ENCODE assay signal across 8 cellular contexts in the genomic region with DNA sequence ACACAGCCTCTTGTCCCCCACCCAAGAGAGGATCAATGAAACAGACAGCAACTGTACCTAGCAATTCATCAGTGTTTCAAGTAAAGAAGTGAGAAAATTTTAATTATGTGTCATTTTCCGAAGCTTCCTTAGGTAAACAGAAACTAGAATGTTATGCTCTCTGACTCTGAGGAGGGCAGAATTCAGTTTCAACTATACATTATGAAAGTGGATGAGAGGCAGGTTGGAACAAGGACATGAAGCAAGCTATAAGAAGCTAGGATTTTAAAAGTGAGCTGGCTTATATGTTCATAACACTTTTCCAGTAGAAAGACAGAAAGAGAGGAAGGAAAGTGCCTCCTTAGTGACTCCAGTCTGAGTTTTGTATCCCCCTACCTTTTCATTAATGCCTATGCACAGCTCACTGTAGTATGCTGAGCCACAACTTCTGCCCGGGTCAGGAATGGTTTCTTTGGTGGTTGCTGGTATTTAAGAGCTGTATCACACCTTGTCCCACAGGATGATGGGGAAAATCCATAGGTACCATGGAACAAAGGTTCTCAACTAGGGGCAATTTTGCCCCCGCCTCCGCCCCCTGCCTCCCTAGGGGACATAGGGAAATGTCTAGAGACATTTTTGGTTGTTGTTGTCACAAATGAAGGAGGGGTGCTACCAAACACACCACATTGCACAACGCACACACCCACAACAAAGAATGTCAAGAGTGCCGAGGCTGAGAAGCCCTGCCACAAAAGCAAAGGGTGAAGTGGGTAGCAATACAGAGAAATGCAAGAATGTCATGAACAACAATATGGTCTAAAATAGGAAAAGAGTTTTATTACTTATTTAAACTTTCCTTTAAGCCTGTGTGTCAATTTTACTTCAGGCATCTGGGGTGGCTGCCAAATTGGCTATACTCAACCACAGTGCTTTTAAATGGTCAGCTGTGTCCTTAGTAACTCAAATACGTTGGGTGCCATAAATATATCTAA.
A peak's percentile ranks its signal among the peaks of the same experiment; 100 is the strongest.
DNase-seq lines count a peak whose midpoint lies in the region; ATAC-seq and TF ChIP-seq lines count a peak whose summit lies in the region.

No MANE protein-coding gene starts in this region.

- TF ChIP-seq CTCF in PC-3 (conservative IDR thresholded peaks at IDR 0.05; ENCODE audit: low read depth, low read length) = no peak
- no peak for TF ChIP-seq CTCF in mesothelial cell of epicardium (IDR thresholded peaks at IDR 0.05; ENCODE audit: unreplicated experiment)
- no peak for TF ChIP-seq CTCF in WERI-Rb-1 (IDR thresholded peaks at IDR 0.05; ENCODE audit: low read depth, low read length)

- H2AFZ ChIP-seq in GM23248 (no peak overlapping the region), PC-3 (ENCODE audit: low read length) (no peak overlapping the region)

- peaks cover 41% of the 10 kb centered on the region for H3K4me1 Mint-ChIP-seq in mesothelial cell of epicardium

- H3K4me1 ChIP-seq in GM23248 (ENCODE audit: insufficient read depth) = peaks cover 9% of the 10 kb centered on the region
- H3K4me1 ChIP-seq in PC-3 (ENCODE audit: insufficient read depth, low read length) = peaks cover 26% of the 10 kb centered on the region
- no peaks in the 10 kb centered on the region for H3K4me1 ChIP-seq in effector memory CD4-positive, alpha-beta T cell (ENCODE audit: control insufficient read depth, insufficient read depth, low read length, poor library complexity, severe bottlenecking)

- no peaks in the 10 kb centered on the region for H3K27me3 Mint-ChIP-seq in mesothelial cell of epicardium (ENCODE audit: low read depth)

- H3K27me3 ChIP-seq in GM23248 (replicated peaks; ENCODE audit: insufficient read depth) = no peaks in the 10 kb centered on the region
- no peaks in the 10 kb centered on the region for H3K27me3 ChIP-seq in PC-3 (ENCODE audit: low read length)
- no peaks in the 10 kb centered on the region for H3K27me3 ChIP-seq in effector memory CD4-positive, alpha-beta T cell (replicated peaks; ENCODE audit: control insufficient read depth, insufficient read depth, low read length, poor library complexity, severe bottlenecking)
- H3K27me3 ChIP-seq in WERI-Rb-1 (ENCODE audit: insufficient read depth, low read depth, severe bottlenecking) = no peaks in the 10 kb centered on the region

- H3K27ac Mint-ChIP-seq in mesothelial cell of epicardium = peak overlapping the region; percentile 84

- no TSS peak for BruUV-seq in PC-3 (replicated peaks; lab: Mats Ljungman, UMichigan)

- H3K9me3 Mint-ChIP-seq in mesothelial cell of epicardium = no peaks in the 10 kb centered on the region

- intact Hi-C loops in PC-3 (cut with micrococcal nuclease) = no loop called here

- H3K9me2 ChIP-seq in GM23248 (ENCODE audit: insufficient read depth) (no peaks in the 10 kb centered on the region), PC-3 (replicated peaks; ENCODE audit: low read length) (no peaks in the 10 kb centered on the region)

- no peaks in the 10 kb centered on the region for H3F3A ChIP-seq in GM23248 (ENCODE audit: insufficient read depth)
- no peaks in the 10 kb centered on the region for H3F3A ChIP-seq in PC-3 (ENCODE audit: low read length, unreplicated experiment)

- peak; percentile 27 for DNase-seq in GM23248
- DNase-seq in PC-3 = peak; percentile 33
- DNase-seq in mesothelial cell of epicardium (ENCODE audit: low spot score in 2 of 2, unreplicated experiment in 2 of 2) = no peak
- no peak for DNase-seq in left lobe of liver (ENCODE audit: low spot score)
- DNase-seq in effector memory CD4-positive, alpha-beta T cell = no peak
- DNase-seq in WERI-Rb-1 = no peak
- DNase-seq in DMS153 treated with DMSO at 0.1 percent for 48 hours (lab: John Stamatoyannopoulos, UW; ENCODE audit: unreplicated experiment) = no peak

- H3K27ac ChIP-seq in GM23248 = no peak overlapping the region
- no peak overlapping the region for H3K27ac ChIP-seq in PC-3 (ENCODE audit: low read length)
- no peak overlapping the region for H3K27ac ChIP-seq in effector memory CD4-positive, alpha-beta T cell (ENCODE audit: insufficient read depth, low read length, poor library complexity, severe bottlenecking)
- no peak overlapping the region for H3K27ac ChIP-seq in WERI-Rb-1

- H4K20me1 ChIP-seq in GM23248 (ENCODE audit: insufficient read depth) (no peaks in the 10 kb centered on the region), PC-3 (ENCODE audit: low read length) (no peaks in the 10 kb centered on the region)

- H3K36me3 ChIP-seq in GM23248 (ENCODE audit: low read depth) = no peaks in the 10 kb centered on the region
- H3K36me3 ChIP-seq in PC-3 (ENCODE audit: low read depth, low read length) = no peaks in the 10 kb centered on the region
- H3K36me3 ChIP-seq in effector memory CD4-positive, alpha-beta T cell (ENCODE audit: control insufficient read depth, insufficient read depth, low read length) = no peaks in the 10 kb centered on the region
- H3K36me3 ChIP-seq in WERI-Rb-1 = no peaks in the 10 kb centered on the region

- CTCF ChIA-PET in PC-3 (lab: Charles Lee) = no interaction called here

- H3K79me2 ChIP-seq in GM23248 (ENCODE audit: insufficient read depth) (no peaks in the 10 kb centered on the region), PC-3 (ENCODE audit: low read length) (no peaks in the 10 kb centered on the region)

- H3K36me3 Mint-ChIP-seq in mesothelial cell of epicardium = no peaks in the 10 kb centered on the region

- H3K4me2 ChIP-seq in GM23248 (ENCODE audit: unreplicated experiment) (no peak overlapping the region), PC-3 (ENCODE audit: low read length) (no peak overlapping the region)

- in situ Hi-C loops in GM23248 (cut with MboI) = no loop called here

- H3K9ac ChIP-seq in GM23248 (no peak overlapping the region), PC-3 (ENCODE audit: low read length) (no peak overlapping the region)

- H3K4me3 ChIP-seq in GM23248 (no peak overlapping the region), PC-3 (ENCODE audit: low read length) (no peak overlapping the region), WERI-Rb-1 (ENCODE audit: low read depth, low read length) (no peak overlapping the region)
- no peak overlapping the region for H3K4me3 ChIP-seq in effector memory CD4-positive, alpha-beta T cell (ENCODE audit: insufficient read depth, low read depth, low read length, poor library complexity, severe bottlenecking)

- POLR2A ChIA-PET in PC-3 (lab: Charles Lee; ENCODE audit: unreplicated experiment) = no interaction called here

- H3K9me3 ChIP-seq in GM23248 (ENCODE audit: low read depth) (no peaks in the 10 kb centered on the region), PC-3 (ENCODE audit: low read length) (no peaks in the 10 kb centered on the region), WERI-Rb-1 (ENCODE audit: severe bottlenecking) (no peaks in the 10 kb centered on the region)
- H3K9me3 ChIP-seq in effector memory CD4-positive, alpha-beta T cell (ENCODE audit: control insufficient read depth, low read length) = no peaks in the 10 kb centered on the region

- ATAC-seq in GM18498 (IDR thresholded peaks at IDR 0.05; ENCODE audit: unreplicated experiment) (peak; percentile 77), PC-3 (peak; percentile 61), left lobe of liver (no peak)

- H3K4me3 Mint-ChIP-seq in mesothelial cell of epicardium = no peak overlapping the region

- 88 to 89% methylated on average over 7 of the region's 7 CpGs for WGBS in GM23248 (ENCODE audit: low coverage in 1 of 2, low lambda C conversion rate in 2 of 2, missing lambda C conversion rate in 2 of 2), 2 experiments

Comparison
In these comparisons a context has a peak if more than half of its experiments do, and no peak if none do; other contexts are left out.
1. DNase-seq: peak in GM23248 (single experiment) and PC-3 (single experiment); none in mesothelial cell of epicardium (0 of 2), left lobe of liver (single experiment), effector memory CD4-positive, alpha-beta T cell (0 of 3), WERI-Rb-1 (single experiment) and DMS153 treated with DMSO at 0.1 percent for 48 hours (single experiment).